Comparison of ENCODE assay signal across 8 cellular contexts in the genomic region with DNA sequence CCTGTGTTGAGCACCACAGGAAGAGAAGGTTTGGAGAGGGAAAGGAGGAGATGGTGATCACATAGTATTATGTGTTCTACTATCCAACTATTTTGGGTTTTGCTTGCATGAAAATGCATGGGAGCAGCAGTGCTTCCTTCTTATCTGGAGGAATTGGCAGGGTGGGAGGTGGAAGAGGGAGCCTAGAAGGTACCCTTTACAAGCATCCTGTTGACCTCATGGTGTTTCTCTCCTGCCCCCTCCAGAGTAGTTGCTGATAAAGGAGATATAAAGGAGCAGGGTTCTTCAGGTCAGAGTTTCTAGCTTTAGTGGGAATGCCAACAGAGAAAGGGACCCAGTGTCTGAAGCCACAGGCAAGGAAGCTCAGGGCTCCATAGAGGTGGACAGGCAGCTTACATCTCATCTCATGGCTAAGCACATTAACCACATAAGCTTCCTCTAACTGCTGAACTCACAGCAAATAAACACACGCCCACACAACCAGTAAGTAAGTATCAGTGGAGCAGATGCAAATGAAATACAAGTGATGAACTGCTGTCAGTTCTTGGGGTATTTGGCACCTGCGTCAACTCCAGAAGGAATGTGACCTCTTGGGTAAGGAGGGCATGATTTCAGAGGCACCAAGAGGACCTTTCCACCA.
DNase-seq lines count a peak whose midpoint lies in the region; ATAC-seq and TF ChIP-seq lines count a peak whose summit lies in the region.

No MANE protein-coding gene starts in this region.

- peak; percentile 88 for ATAC-seq in HG03196 (IDR thresholded peaks at IDR 0.05; ENCODE audit: unreplicated experiment)
- peak; percentile 59 for ATAC-seq in activated T-helper 17 cell treated with anti-CD3 and anti-CD28 coated beads, Interleukin-2, amount 50 U/mL, for 72 hours (replicated peaks)

- no peaks in the 10 kb centered on the region for H3K9me3 Mint-ChIP-seq in activated T-helper 17 cell treated with anti-CD3 and anti-CD28 coated beads, Interleukin-2, amount 50 U/mL, for 72 hours

- H3K36me3 Mint-ChIP-seq in activated T-helper 17 cell treated with anti-CD3 and anti-CD28 coated beads, Interleukin-2, amount 50 U/mL, for 72 hours (ENCODE audit: low read depth) = no peaks in the 10 kb centered on the region

- no peaks in the 10 kb centered on the region for H3K9me3 ChIP-seq in Peyer's patch

- TF ChIP-seq POLR2A in Peyer's patch (IDR thresholded peaks at IDR 0.05) = no peak

- no peak overlapping the region for H3K27ac ChIP-seq in Peyer's patch

- peak overlapping the region; percentile 91 for H3K27ac Mint-ChIP-seq in activated T-helper 17 cell treated with anti-CD3 and anti-CD28 coated beads, Interleukin-2, amount 50 U/mL, for 72 hours

- H3K27me3 Mint-ChIP-seq in activated T-helper 17 cell treated with anti-CD3 and anti-CD28 coated beads, Interleukin-2, amount 50 U/mL, for 72 hours = no peaks in the 10 kb centered on the region

- no peaks in the 10 kb centered on the region for H3K4me1 ChIP-seq in Peyer's patch

- H3K4me3 ChIP-seq in Peyer's patch = no peak overlapping the region

- TF ChIP-seq CTCF in Peyer's patch (IDR thresholded peaks at IDR 0.05) = no peak

- no peaks in the 10 kb centered on the region for H3K36me3 ChIP-seq in Peyer's patch

- DNase-seq in stimulated activated CD4-positive, alpha-beta T cell treated with anti-CD3 and anti-CD28 coated beads, Interleukin-4, amount 100 ng/mL, for 24 hours = peak; percentile 32
- DNase-seq in stimulated activated CD4-positive, alpha-beta T cell treated with anti-CD3 and anti-CD28 coated beads, Interleukin-4, amount 100 ng/mL, for 4 hours = no peak
- DNase-seq in Peyer's patch (no peak), superior temporal gyrus (ENCODE audit: extremely low spot score) (no peak), pons (ENCODE audit: low spot score) (no peak), AML-193 (lab: John Stamatoyannopoulos, UW) (no peak)

- H3K27me3 ChIP-seq in Peyer's patch = no peaks in the 10 kb centered on the region

- H3K4me3 Mint-ChIP-seq in activated T-helper 17 cell treated with anti-CD3 and anti-CD28 coated beads, Interleukin-2, amount 50 U/mL, for 72 hours = peak overlapping the region; percentile 68

- peaks cover 39% of the 10 kb centered on the region for H3K4me1 Mint-ChIP-seq in activated T-helper 17 cell treated with anti-CD3 and anti-CD28 coated beads, Interleukin-2, amount 50 U/mL, for 72 hours
